ENCODE assay signal across 1 cellular context in the genomic region with DNA sequence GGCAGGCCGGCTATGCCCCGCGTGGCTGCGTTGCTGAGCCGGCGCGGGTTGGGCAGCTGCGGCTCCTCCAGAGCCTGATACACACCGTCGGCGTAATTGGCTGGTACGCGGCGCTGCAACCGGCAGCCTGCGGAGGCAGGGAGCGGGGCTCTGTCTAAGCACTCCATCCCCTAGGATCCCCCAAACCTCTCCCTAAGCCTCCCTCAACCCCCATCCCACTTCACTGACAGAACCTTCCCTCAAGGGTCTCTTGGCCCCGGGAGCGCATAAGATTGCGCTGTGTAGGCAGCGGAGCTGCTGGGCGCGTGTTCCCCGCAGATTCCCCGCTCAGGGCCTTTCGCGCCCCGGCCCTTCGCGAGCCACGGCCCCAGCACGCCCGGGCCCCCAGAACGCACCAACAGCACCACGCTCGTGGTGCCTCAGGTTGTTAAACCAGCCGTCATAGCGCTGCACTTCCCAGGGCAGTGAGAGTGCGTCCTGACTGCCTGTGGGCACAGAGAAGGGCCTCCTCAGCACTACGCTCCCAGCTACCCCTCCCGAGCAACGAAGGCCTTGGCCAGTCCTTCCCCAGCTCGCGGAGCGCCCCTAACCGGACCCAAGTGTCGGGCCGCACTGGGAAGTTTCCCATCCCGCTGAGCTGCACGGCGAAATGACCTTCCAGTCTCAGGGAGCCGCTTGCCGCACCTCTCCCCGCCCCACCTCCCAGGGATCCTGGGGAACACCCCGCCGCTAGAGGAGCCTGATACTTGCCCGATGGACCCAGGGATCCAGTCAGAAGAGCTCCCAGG.
TF ChIP-seq lines count a peak whose summit lies in the region.

No MANE protein-coding gene starts in this region.

TF ChIP-seq in SK-N-SH, 30 proteins besides CTCF, POLR2A, EP300 and RAD21 (continued from another document):
- no peak for TF ChIP-seq NFIC (IDR thresholded peaks at IDR 0.05; ENCODE audit: borderline replicate concordance)
- TF ChIP-seq, protein P1, sequence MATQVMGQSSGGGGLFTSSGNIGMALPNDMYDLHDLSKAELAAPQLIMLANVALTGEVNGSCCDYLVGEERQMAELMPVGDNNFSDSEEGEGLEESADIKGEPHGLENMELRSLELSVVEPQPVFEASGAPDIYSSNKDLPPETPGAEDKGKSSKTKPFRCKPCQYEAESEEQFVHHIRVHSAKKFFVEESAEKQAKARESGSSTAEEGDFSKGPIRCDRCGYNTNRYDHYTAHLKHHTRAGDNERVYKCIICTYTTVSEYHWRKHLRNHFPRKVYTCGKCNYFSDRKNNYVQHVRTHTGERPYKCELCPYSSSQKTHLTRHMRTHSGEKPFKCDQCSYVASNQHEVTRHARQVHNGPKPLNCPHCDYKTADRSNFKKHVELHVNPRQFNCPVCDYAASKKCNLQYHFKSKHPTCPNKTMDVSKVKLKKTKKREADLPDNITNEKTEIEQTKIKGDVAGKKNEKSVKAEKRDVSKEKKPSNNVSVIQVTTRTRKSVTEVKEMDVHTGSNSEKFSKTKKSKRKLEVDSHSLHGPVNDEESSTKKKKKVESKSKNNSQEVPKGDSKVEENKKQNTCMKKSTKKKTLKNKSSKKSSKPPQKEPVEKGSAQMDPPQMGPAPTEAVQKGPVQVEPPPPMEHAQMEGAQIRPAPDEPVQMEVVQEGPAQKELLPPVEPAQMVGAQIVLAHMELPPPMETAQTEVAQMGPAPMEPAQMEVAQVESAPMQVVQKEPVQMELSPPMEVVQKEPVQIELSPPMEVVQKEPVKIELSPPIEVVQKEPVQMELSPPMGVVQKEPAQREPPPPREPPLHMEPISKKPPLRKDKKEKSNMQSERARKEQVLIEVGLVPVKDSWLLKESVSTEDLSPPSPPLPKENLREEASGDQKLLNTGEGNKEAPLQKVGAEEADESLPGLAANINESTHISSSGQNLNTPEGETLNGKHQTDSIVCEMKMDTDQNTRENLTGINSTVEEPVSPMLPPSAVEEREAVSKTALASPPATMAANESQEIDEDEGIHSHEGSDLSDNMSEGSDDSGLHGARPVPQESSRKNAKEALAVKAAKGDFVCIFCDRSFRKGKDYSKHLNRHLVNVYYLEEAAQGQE (IDR thresholded peaks at IDR 0.05; ENCODE audit: low read depth, low read length), result no peak
- TF ChIP-seq USF2 (IDR thresholded peaks at IDR 0.05; ENCODE audit: borderline replicate concordance, low read depth, low read length), result no peak
- TF ChIP-seq SIN3A (IDR thresholded peaks at IDR 0.05; ENCODE audit: borderline replicate concordance, low read depth, low read length), result no peak
- TF ChIP-seq JUND (IDR thresholded peaks at IDR 0.05), result no peak
